ENCODE assay signal across 8 cellular contexts in genomic region chr12:56785874-56786273, GRCh38.
"Had no signal": no experiment of that assay in that cellular context is flagged by ENCODE, and none has a peak within 500 bp of the region (broad histone marks: within the 10 kb centered on the region; RNA-seq: fewer than 3 reads in every experiment).

No MANE protein-coding gene starts in this region.

- FAIRE-seq: G401.6, GM12878, GM12891, GM12892, GM18507, GM19239 had no signal

- ATAC-seq: GM12878 had no signal

- H3K4me3 ChIP-seq: GM12878 had no signal

- DNase-seq: GDM1, GF-D8 had no signal
